In the genomic region with DNA sequence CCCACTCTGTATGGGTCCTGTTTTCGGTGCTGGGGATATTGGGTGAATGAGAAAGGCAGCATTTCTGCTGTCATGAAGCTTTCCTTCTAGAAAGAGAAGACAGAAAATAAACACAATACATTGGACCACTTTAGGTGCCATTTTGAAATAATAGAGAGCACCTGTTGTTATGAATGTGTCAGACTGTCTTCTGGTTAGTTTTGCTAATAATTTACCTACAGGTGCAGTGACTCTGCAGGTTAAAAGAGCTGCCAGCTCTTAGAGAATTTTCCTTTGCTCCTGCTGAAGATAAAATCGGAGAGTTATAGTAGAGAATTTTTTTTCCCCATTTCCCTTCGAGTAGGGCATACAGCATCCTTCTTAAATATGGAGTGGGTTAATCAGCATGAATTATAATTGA, we compare ENCODE assay signal across 13 cellular contexts.
"Had no signal": no experiment of that assay in that cellular context is flagged by ENCODE, and none has a peak within 500 bp of the region (broad histone marks: within the 10 kb centered on the region; RNA-seq: fewer than 3 reads in every experiment).

No MANE protein-coding gene starts in this region.

- H3K9me3 ChIP-seq: right atrium auricular region, tibial nerve had no signal

- H3K27ac ChIP-seq: right atrium auricular region, tibial nerve had no signal

- H3K27me3 ChIP-seq: right atrium auricular region, tibial nerve had no signal

- H3K9me3 Mint-ChIP-seq: activated B cell treated with CpG ODN at 0.5 μM for 24 hours; activated CD4-positive, alpha-beta T cell treated with anti-CD3 and anti-CD28 coated beads, Interleukin-2, amount 10 ng/mL, durations not matched to agents 24 days and 14 days; activated naive CD4-positive, alpha-beta T cell treated with anti-CD3 and anti-CD28 coated beads for 36 hours had no signal

- H3K4me3 ChIP-seq: lung, right atrium auricular region, tibial nerve had no signal

- H3K27ac Mint-ChIP-seq: activated B cell treated with CpG ODN at 0.5 μM for 24 hours; activated CD4-positive, alpha-beta T cell treated with anti-CD3 and anti-CD28 coated beads, Interleukin-2, amount 10 ng/mL, durations not matched to agents 24 days and 14 days; activated naive CD4-positive, alpha-beta T cell treated with anti-CD3 and anti-CD28 coated beads for 36 hours; naive thymus-derived CD4-positive, alpha-beta T cell had no signal

- H3K4me3 Mint-ChIP-seq: activated B cell treated with CpG ODN at 0.5 μM for 24 hours; activated CD4-positive, alpha-beta T cell treated with anti-CD3 and anti-CD28 coated beads, Interleukin-2, amount 10 ng/mL, durations not matched to agents 24 days and 14 days; activated naive CD4-positive, alpha-beta T cell treated with anti-CD3 and anti-CD28 coated beads for 36 hours; naive thymus-derived CD4-positive, alpha-beta T cell had no signal

- H3K4me1 ChIP-seq: right atrium auricular region, tibial nerve had no signal

- ATAC-seq: naive thymus-derived CD4-positive, alpha-beta T cell had no signal

- DNase-seq: activated B cell treated with CpG ODN at 0.5 μM for 24 hours; activated CD4-positive, alpha-beta T cell treated with anti-CD3 and anti-CD28 coated beads, Interleukin-2, amount 10 ng/mL, durations not matched to agents 24 days and 14 days; activated naive CD4-positive, alpha-beta T cell treated with anti-CD3 and anti-CD28 coated beads for 36 hours; central memory CD4-positive, alpha-beta T cell; effector memory CD4-positive, alpha-beta T cell; hippocampal formation; kidney glomerular epithelial cell; naive thymus-derived CD4-positive, alpha-beta T cell; small intestine; T-helper 2 cell had no signal

- H3K36me3 ChIP-seq: right atrium auricular region, tibial nerve had no signal

- H3K4me1 Mint-ChIP-seq: activated B cell treated with CpG ODN at 0.5 μM for 24 hours; activated CD4-positive, alpha-beta T cell treated with anti-CD3 and anti-CD28 coated beads, Interleukin-2, amount 10 ng/mL, durations not matched to agents 24 days and 14 days; naive thymus-derived CD4-positive, alpha-beta T cell had no signal

- H3K36me3 Mint-ChIP-seq: naive thymus-derived CD4-positive, alpha-beta T cell had no signal
